Comparison of ENCODE assay signal across 9 cellular contexts in the genomic region with DNA sequence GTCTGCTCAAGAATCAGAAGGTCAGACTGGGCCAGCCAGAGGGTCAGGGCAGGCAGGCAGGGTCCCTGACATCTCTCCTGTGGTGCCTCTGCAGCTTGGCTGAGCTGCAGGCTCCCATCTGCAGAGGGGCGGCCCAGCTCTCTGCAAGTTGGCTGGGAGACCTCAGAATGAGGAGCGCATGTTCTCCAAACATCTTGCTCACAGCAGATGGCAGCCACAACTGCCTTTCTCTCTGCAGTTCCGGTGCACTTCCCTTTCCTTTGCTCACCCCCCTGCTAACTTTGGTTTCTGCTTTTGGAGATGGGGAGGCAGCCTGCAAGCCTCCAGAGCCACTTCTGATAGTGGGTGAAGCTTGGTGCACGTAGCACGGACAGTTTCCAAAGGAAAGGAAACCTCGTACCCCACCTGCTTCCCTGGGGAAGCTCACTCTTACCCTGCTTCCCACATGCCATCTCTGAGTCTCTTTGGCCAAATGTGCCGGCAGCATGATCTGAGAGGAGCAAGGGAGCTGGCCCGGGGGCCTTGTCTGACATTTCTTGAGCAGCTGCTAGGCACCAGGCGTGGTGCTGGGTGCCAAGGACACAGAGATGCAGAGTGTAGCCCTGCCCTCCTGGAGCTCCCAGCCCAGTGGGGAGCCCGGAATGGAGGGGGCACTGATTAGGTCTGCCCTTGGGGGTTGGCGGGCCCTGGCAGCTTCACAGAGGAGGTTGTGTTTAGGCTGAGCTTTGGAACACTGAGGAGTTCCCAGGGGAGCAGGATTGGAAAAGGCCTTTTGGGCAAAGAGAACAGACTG. TPM values are rescaled to one million over a fixed set of nuclear protein-coding genes. Genes with fewer than 3 reads are reported as not detected.
DNase-seq lines count a peak whose midpoint lies in the region; ATAC-seq lines count a peak whose summit lies in the region.
"Had no signal": no experiment of that assay in that cellular context is flagged by ENCODE, and none has a peak within 500 bp of the region (broad histone marks: within the 10 kb centered on the region; RNA-seq: fewer than 3 reads in every experiment).

No MANE protein-coding gene starts in this region.

- DNase-seq in KBM-7 (peak; percentile 79), T-helper 17 cell (no peak), medulla oblongata (ENCODE audit: extremely low spot score) (peak; percentile 52), OCI-M1 (lab: John Stamatoyannopoulos, UW) (no peak), NCI-H774 (lab: John Stamatoyannopoulos, UW) (no peak), NCI-H1105 treated with DMSO at 0.1 percent for 48 hours (lab: John Stamatoyannopoulos, UW) (no peak)

- H3K27ac Mint-ChIP-seq in T-helper 17 cell: peak overlapping the region; percentile 97
- H3K27ac Mint-ChIP-seq: activated naive CD8-positive, alpha-beta T cell had no signal

- in situ Hi-C loops in KBM-7 (cut with MboI; ENCODE audit: low pct_unique_long_range_greater_than_20kb, low sequenced_read_pairs): no loop called here

- no peak for ATAC-seq in T-helper 17 cell
- ATAC-seq in HG03025 (IDR thresholded peaks at IDR 0.05; ENCODE audit: low FRiP score, unreplicated experiment): no peak

- H3K36me3 Mint-ChIP-seq in T-helper 17 cell (ENCODE audit: low read depth): no peaks in the 10 kb centered on the region
- H3K36me3 Mint-ChIP-seq: activated naive CD8-positive, alpha-beta T cell had no signal

- H3K9me3 ChIP-seq in BLaER1 treated with 17β-estradiol and CSF1 and Interleukin-3, amounts not matched to agents 10 nM and 100 nM (replicated peaks in 1 of 11): no peaks in the 10 kb centered on the region
- no peaks in the 10 kb centered on the region for H3K9me3 ChIP-seq in T-helper 17 cell (ENCODE audit: control insufficient read depth, low read length, poor library complexity, severe bottlenecking)

- peak overlapping the region in 6 of 10 experiments; percentile 8 to 32 (median 22); a peak in 6 of 20 replicates for H3K4me3 ChIP-seq in BLaER1 treated with 17β-estradiol and CSF1 and Interleukin-3, amounts not matched to agents 10 nM and 100 nM

- no peaks in the 10 kb centered on the region for H3K36me3 ChIP-seq in BLaER1 treated with 17β-estradiol and CSF1 and Interleukin-3, amounts not matched to agents 10 nM and 100 nM

- peaks cover 0 to 72% (median 0%) of the 10 kb centered on the region in 11 experiments; a peak in 6 of 22 replicates for H4K20me1 ChIP-seq in BLaER1 treated with 17β-estradiol and CSF1 and Interleukin-3, amounts not matched to agents 10 nM and 100 nM

- peaks cover 97 to 100% (median 99%) of the 10 kb centered on the region in 10 experiments for H3K4me1 ChIP-seq in BLaER1 treated with 17β-estradiol and CSF1 and Interleukin-3, amounts not matched to agents 10 nM and 100 nM

- H3K27me3 ChIP-seq in BLaER1 treated with 17β-estradiol and CSF1 and Interleukin-3, amounts not matched to agents 10 nM and 100 nM: no peaks in the 10 kb centered on the region

- H3K9ac ChIP-seq in BLaER1 treated with 17β-estradiol and CSF1 and Interleukin-3, amounts not matched to agents 10 nM and 100 nM: peak overlapping the region in 8 of 11 experiments; percentile 43 to 66 (median 60); a peak in 15 of 22 replicates

- peaks cover 22% of the 10 kb centered on the region for H3K4me1 Mint-ChIP-seq in T-helper 17 cell

- peak overlapping the region; percentile 86 to 95 (median 93) for H3K4me2 ChIP-seq in BLaER1 treated with 17β-estradiol and CSF1 and Interleukin-3, amounts not matched to agents 10 nM and 100 nM

- peak overlapping the region; percentile 67 for H3K4me3 Mint-ChIP-seq in T-helper 17 cell
- H3K4me3 Mint-ChIP-seq: activated naive CD8-positive, alpha-beta T cell had no signal

- no peaks in the 10 kb centered on the region for H3K27me3 Mint-ChIP-seq in T-helper 17 cell
- H3K27me3 Mint-ChIP-seq: activated naive CD8-positive, alpha-beta T cell had no signal

- H3K27ac ChIP-seq in BLaER1 treated with 17β-estradiol and CSF1 and Interleukin-3, amounts not matched to agents 10 nM and 100 nM: peak overlapping the region in 9 of 11 experiments; percentile 51 to 80 (median 73); a peak in 18 of 22 replicates

RNA-seq across cellular contexts. Expression of gene DAGLA, which starts 18.2 kb away (rescaled TPM):
- total RNA-seq in T-helper 17 cell: 1 to 10 TPM; 1.3 to 2.1 TPM

RNA-seq across cellular contexts. Expression of gene MYRF, which starts 54.1 kb away (rescaled TPM):
- 1 to 10 TPM in 1 of 2 donors, under 1 TPM in 1; 0.47 to 1.5 TPM for total RNA-seq in T-helper 17 cell

Comparison
In these comparisons a context has a peak if more than half of its experiments do, and no peak if none do; other contexts are left out.
1. DNase-seq: peak in KBM-7 (single experiment) and medulla oblongata (single experiment); none in T-helper 17 cell (0 of 3), OCI-M1 (single experiment), NCI-H774 (single experiment) and NCI-H1105 treated with DMSO at 0.1 percent for 48 hours (single experiment).